8 cellular contexts compared by ENCODE assay signal in genomic region chr14:73634333-73634833, GRCh38. TPM values are rescaled to one million over a fixed set of nuclear protein-coding genes. Genes with fewer than 3 reads are reported as not detected.
DNase-seq lines count a peak whose midpoint lies in the region; ATAC-seq, FAIRE-seq and TF ChIP-seq lines count a peak whose summit lies in the region.

No MANE protein-coding gene starts in this region.

- H3K27ac ChIP-seq in A673 (ENCODE audit: low read depth, low read length, poor library complexity, severe bottlenecking) (no peak overlapping the region), RWPE2 (ENCODE audit: poor library complexity, severe bottlenecking) (no peak overlapping the region)

- ATAC-seq in GM21737 (IDR thresholded peaks at IDR 0.05; ENCODE audit: unreplicated experiment) (peak; percentile 33), RWPE2 (ENCODE audit: low read depth) (peak; percentile 51), HG03571 (IDR thresholded peaks at IDR 0.05; ENCODE audit: unreplicated experiment) (no peak)

- peak; percentile 59 for DNase-seq in A673 (ENCODE audit: low spot score)
- DNase-seq in RWPE2 (ENCODE audit: low spot score) = no peak
- peak; percentile 18 for DNase-seq in fibroblast of pulmonary artery (ENCODE audit: low read depth)
- no peak for DNase-seq in nephron progenitor cell
- DNase-seq in ecto neural progenitor cell (ENCODE audit: low spot score) = no peak
- no peak for DNase-seq in GM12892 (ENCODE audit: insufficient read length)

- H3K9me3 ChIP-seq in A673 (ENCODE audit: low read depth, low read length, poor library complexity, severe bottlenecking) (no peaks in the 10 kb centered on the region), RWPE2 (ENCODE audit: severe bottlenecking) (no peaks in the 10 kb centered on the region)

- no peaks in the 10 kb centered on the region for H3K36me3 Mint-ChIP-seq in nephron progenitor cell (ENCODE audit: low read depth)

- no peak for FAIRE-seq in GM12892 (lab: Jason Lieb, UNC)

- peak overlapping the region; percentile 49 for H3K4me3 ChIP-seq in A673 (ENCODE audit: low read depth, low read length, poor library complexity, severe bottlenecking)
- H3K4me3 ChIP-seq in RWPE2 (ENCODE audit: severe bottlenecking) = peak overlapping the region; percentile 29
- peak overlapping the region; percentile 49 for H3K4me3 ChIP-seq in fibroblast of pulmonary artery (replicated peaks; ENCODE audit: low read depth, low read length)

- POLR2A ChIA-PET in A673 (lab: Charles Lee; ENCODE audit: low non-redundant PET) = no interaction called here

- H3K4me3 Mint-ChIP-seq in nephron progenitor cell = peak overlapping the region; percentile 77

- H3K4me1 ChIP-seq in A673 (ENCODE audit: insufficient read depth, low read length, poor library complexity, severe bottlenecking) (peaks cover 10% of the 10 kb centered on the region), RWPE2 (ENCODE audit: insufficient read depth, poor library complexity, severe bottlenecking) (peaks cover 2% of the 10 kb centered on the region)

- H3K27me3 ChIP-seq in A673 (replicated peaks; ENCODE audit: insufficient read depth, low read depth, low read length, poor library complexity) (no peaks in the 10 kb centered on the region), RWPE2 (ENCODE audit: insufficient read depth, poor library complexity, severe bottlenecking) (no peaks in the 10 kb centered on the region)

- TF ChIP-seq CTCF in A673 (conservative IDR thresholded peaks at IDR 0.05; ENCODE audit: low read depth, low read length) (no peak; the same call in 1 of the 2 replicates), RWPE2 (IDR thresholded peaks at IDR 0.05; ENCODE audit: poor library complexity, severe bottlenecking) (no peak), fibroblast of pulmonary artery (IDR thresholded peaks at IDR 0.05; ENCODE audit: low read length, missing control alignments) (peak; percentile 22), nephron progenitor cell (IDR thresholded peaks at IDR 0.05) (no peak)

- no peak overlapping the region for H3K27ac Mint-ChIP-seq in nephron progenitor cell

- intact Hi-C loops in A673 (cut with micrococcal nuclease; ENCODE audit: unreplicated experiment) = loop anchor here (5.0 to 10.0 kb wide), 3 partner anchors 142 to 337 kb away; partner anchors contain the start of gene RIOX1

- peaks cover 6% of the 10 kb centered on the region for H3K4me1 Mint-ChIP-seq in nephron progenitor cell

- H3K9me3 Mint-ChIP-seq in nephron progenitor cell = no peaks in the 10 kb centered on the region

- peaks cover 61% of the 10 kb centered on the region for H3K27me3 Mint-ChIP-seq in nephron progenitor cell (ENCODE audit: low read depth, poor library complexity)

- CTCF ChIA-PET in A673 (lab: Charles Lee) = no interaction called here

- H3K36me3 ChIP-seq in A673 (ENCODE audit: insufficient read depth, low read length, poor library complexity, severe bottlenecking) (no peaks in the 10 kb centered on the region), RWPE2 (ENCODE audit: low read depth) (no peaks in the 10 kb centered on the region)

- no TSS peak for BruUV-seq in A673 (replicated peaks; lab: Mats Ljungman, UMichigan)

- no peak for TF ChIP-seq POLR2A in GM12892 (IDR thresholded peaks at IDR 0.05; ENCODE audit: low read depth, low read length)

RNA-seq across cellular contexts. Expression of gene DNAL1, which starts 10.4 kb away (rescaled TPM):
- 25.5 and 28.1 TPM in 2 replicates for total RNA-seq in A673 (2021)
- polyA plus RNA-seq in GM12892 (2012; ENCODE audit: missing spikeins) = 5.1 TPM

RNA-seq across cellular contexts. Expression of gene ACOT6, which starts 22.1 kb away (rescaled TPM):
- total RNA-seq in A673 (2021) = not detected in 2 replicates
- polyA plus RNA-seq in GM12892 (2012; ENCODE audit: missing spikeins) = not detected

RNA-seq across cellular contexts. Expression of gene ACOT4, which starts 42.7 kb away (rescaled TPM):
- total RNA-seq in A673 (2021) = 0.28 and 0.37 TPM in 2 replicates
- 2.8 TPM for polyA plus RNA-seq in GM12892 (2012; ENCODE audit: missing spikeins)

Comparison
In these comparisons a context has a peak if more than half of its experiments do, and no peak if none do; other contexts are left out.
1. DNase-seq: peak in A673 (single experiment) and fibroblast of pulmonary artery (single experiment); none in RWPE2 (single experiment), nephron progenitor cell (single experiment), ecto neural progenitor cell (single experiment) and GM12892 (single experiment).
2. Peak in every context shown above with its lines, with median percentiles within 50 percentile points of each other: H3K4me3 ChIP-seq.